Comparison of ENCODE assay signal across 25 cellular contexts in genomic region chr3:99041747-99042146, GRCh38.
"Had no signal": no experiment of that assay in that cellular context is flagged by ENCODE, and none has a peak within 500 bp of the region (broad histone marks: within the 10 kb centered on the region; RNA-seq: fewer than 3 reads in every experiment).

No MANE protein-coding gene starts in this region.

- H3K4me1 ChIP-seq: esophagus muscularis mucosa, heart right ventricle, parathyroid adenoma, right lobe of liver, stomach, thyroid gland had no signal

- H3K4me3 ChIP-seq: coronary artery, esophagus muscularis mucosa, heart right ventricle, lung, mucosa of descending colon, right lobe of liver, stomach, thyroid gland had no signal

- H3K4me3 Mint-ChIP-seq: memory B cell; mesothelial cell of epicardium; naive B cell; natural killer cell treated with Interleukin-12 subunit alpha and Interleukin-12 subunit beta and Interleukin-15 and Interleukin-18, amount 100 ng/mL, for 72 hours; neural crest cell; type B pancreatic cell had no signal

- H3K9me3 Mint-ChIP-seq: mesothelial cell of epicardium, type B pancreatic cell had no signal

- H3K27ac ChIP-seq: coronary artery, esophagus muscularis mucosa, heart right ventricle, parathyroid adenoma, right lobe of liver, stomach, thyroid gland had no signal

- H3K27me3 Mint-ChIP-seq: memory B cell; naive B cell; natural killer cell treated with Interleukin-12 subunit alpha and Interleukin-12 subunit beta and Interleukin-15 and Interleukin-18, amount 100 ng/mL, for 72 hours; progenitor cell of endocrine pancreas; type B pancreatic cell had no signal

- H3K27ac Mint-ChIP-seq: memory B cell; mesothelial cell of epicardium; naive B cell; natural killer cell treated with Interleukin-12 subunit alpha and Interleukin-12 subunit beta and Interleukin-15 and Interleukin-18, amount 100 ng/mL, for 72 hours; progenitor cell of endocrine pancreas; type B pancreatic cell had no signal

- H3K9me3 ChIP-seq: esophagus muscularis mucosa, mucosa of descending colon, right lobe of liver, stomach, thyroid gland had no signal

- ATAC-seq: heart right ventricle; mucosa of descending colon; natural killer cell treated with Interleukin-12 subunit alpha and Interleukin-12 subunit beta and Interleukin-15 and Interleukin-18, amount 100 ng/mL, for 72 hours; right lobe of liver had no signal

- FAIRE-seq: endothelial cell of umbilical vein, keratinocyte, small intestine had no signal

- H3K4me1 Mint-ChIP-seq: memory B cell, mesothelial cell of epicardium, naive B cell, neural crest cell had no signal

- H3K36me3 Mint-ChIP-seq: memory B cell; mesothelial cell of epicardium; naive B cell; natural killer cell treated with Interleukin-12 subunit alpha and Interleukin-12 subunit beta and Interleukin-15 and Interleukin-18, amount 100 ng/mL, for 72 hours; type B pancreatic cell had no signal

- H3K27me3 ChIP-seq: esophagus muscularis mucosa, heart right ventricle, right lobe of liver, stomach, thyroid gland had no signal

- DNase-seq: foreskin melanocyte; glutamatergic neuron; heart right ventricle; hypothalamus; mucosa of descending colon; naive B cell; right lobe of liver; small intestine; stimulated activated CD4-positive, alpha-beta T cell treated with anti-CD3 and anti-CD28 coated beads, Interleukin-15, amount 100 ng/mL, for 24 hours; stimulated activated CD4-positive, alpha-beta T cell treated with anti-CD3 and anti-CD28 coated beads, Interleukin-2, amount 100 ng/mL, for 48 hours; stimulated activated naive CD4-positive, alpha-beta T cell treated with Interleukin-2 at 50 U/mL for 16 hours; stomach; thyroid gland had no signal

- H3K36me3 ChIP-seq: esophagus muscularis mucosa, heart right ventricle, right lobe of liver, stomach, thyroid gland had no signal
